7 cellular contexts compared by ENCODE assay signal in the genomic region with DNA sequence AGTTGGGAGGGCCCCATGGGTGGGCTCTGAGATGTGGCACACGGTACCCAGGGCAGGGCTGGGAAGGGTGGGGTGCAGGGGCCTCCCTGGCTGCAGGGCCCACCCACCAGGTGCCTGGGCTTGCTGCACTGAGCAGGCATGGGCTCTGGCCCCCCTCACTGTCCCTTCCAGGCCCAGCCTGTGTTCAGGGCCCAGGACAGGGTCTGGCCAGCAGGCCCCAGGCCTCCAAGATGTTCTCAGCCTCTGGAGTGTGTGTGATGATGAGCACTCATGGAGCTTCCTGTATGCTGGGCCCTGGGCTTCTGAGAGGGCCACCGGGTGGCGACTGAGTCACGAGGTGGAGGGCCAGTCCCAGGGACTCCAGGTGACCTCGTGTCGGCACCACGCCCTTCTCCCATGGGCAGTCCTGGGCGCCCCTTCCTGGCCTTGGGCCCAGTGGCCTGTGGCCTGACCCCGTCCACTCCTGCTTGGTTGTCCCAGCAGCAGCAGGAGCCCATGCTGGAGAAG. TPM values are rescaled to one million over a fixed set of nuclear protein-coding genes. Genes with fewer than 3 reads are reported as not detected.
DNase-seq lines count a peak whose midpoint lies in the region; ATAC-seq and TF ChIP-seq lines count a peak whose summit lies in the region.

No MANE protein-coding gene starts in this region.

- peak; percentile 25 for ATAC-seq in GM19351 (IDR thresholded peaks at IDR 0.05; ENCODE audit: unreplicated experiment)
- ATAC-seq in GM21390 (IDR thresholded peaks at IDR 0.05; ENCODE audit: unreplicated experiment): no peak

- H3K9me3 ChIP-seq in mammary epithelial cell (replicated peaks; ENCODE audit: insufficient read depth, low read length) (no peaks in the 10 kb centered on the region), mucosa of stomach (ENCODE audit: control insufficient read depth, low read length) (no peaks in the 10 kb centered on the region)

- H3K4me3 ChIP-seq in mammary epithelial cell (replicated peaks in 1 of 3; ENCODE audit: insufficient read depth in 1 of 3, low read depth in 2 of 3, low read length in 3 of 3): peak overlapping the region; percentile 53 to 63 (median 60)
- H3K4me3 ChIP-seq in mucosa of stomach (ENCODE audit: low read length): peak overlapping the region; percentile 96

- dilution Hi-C loops in mammary epithelial cell (cut with HindIII; ENCODE audit: low sequenced_read_pairs): no loop called here

- no peaks in the 10 kb centered on the region for H3K27me3 ChIP-seq in mammary epithelial cell (ENCODE audit: insufficient read depth, low read length)
- no peaks in the 10 kb centered on the region for H3K27me3 ChIP-seq in mucosa of stomach (ENCODE audit: control insufficient read depth, insufficient read depth, low read length)

- peak overlapping the region; percentile 86 for H2AFZ ChIP-seq in mammary epithelial cell (ENCODE audit: low read depth, low read length)

- peak; percentile 59 for DNase-seq in LoVo (ENCODE audit: low spot score)
- peak; percentile 29 for DNase-seq in mammary epithelial cell
- DNase-seq in NCI-H146 treated with DMSO at 0.1 percent for 48 hours (lab: John Stamatoyannopoulos, UW; ENCODE audit: unreplicated experiment): no peak
- no peak for DNase-seq in NCI-H2107 (lab: John Stamatoyannopoulos, UW)

- H3K4me2 ChIP-seq in mammary epithelial cell (ENCODE audit: insufficient read depth, low read depth, low read length): peak overlapping the region; percentile 95

- peak overlapping the region; percentile 25 for H3K27ac ChIP-seq in mammary epithelial cell (ENCODE audit: insufficient read depth, low read depth, low read length)

- TF ChIP-seq CTCF in mammary epithelial cell (conservative IDR thresholded peaks at IDR 0.05 in 1 of 2, IDR thresholded peaks at IDR 0.05 in 1 of 2; ENCODE audit: extremely low read depth in 1 of 2, insufficient read depth in 1 of 2, low read depth in 1 of 2, low read length in 2 of 2): peak in 1 of 2 donors; percentile 11

- H3K9ac ChIP-seq in mammary epithelial cell (ENCODE audit: insufficient read depth, low read length) (peak overlapping the region; percentile 78), mucosa of stomach (ENCODE audit: low read length) (peak overlapping the region; percentile 88)

- H4K20me1 ChIP-seq in mammary epithelial cell (ENCODE audit: insufficient read depth, low read length): no peaks in the 10 kb centered on the region

- CTCF ChIA-PET in mammary epithelial cell (lab: Charles Lee; ENCODE audit: low non-redundant PET): no interaction called here

- H3K79me2 ChIP-seq in mammary epithelial cell (ENCODE audit: insufficient read depth, low read length): peaks cover 16% of the 10 kb centered on the region

- in situ Hi-C loops in mammary epithelial cell (cut with MboI; ENCODE audit: low sequenced_read_pairs in 2 of 2): no loop called here

- no TSS peak for BruUV-seq in mammary epithelial cell (replicated peaks; lab: Mats Ljungman, UMichigan)

- H3K4me1 ChIP-seq in mammary epithelial cell (ENCODE audit: insufficient read depth, low read length) (peaks cover 39% of the 10 kb centered on the region), mucosa of stomach (ENCODE audit: control insufficient read depth, insufficient read depth, low read length) (peaks cover 74% of the 10 kb centered on the region)

- 38% methylated on average over 8 of the region's 9 CpGs for WGBS in mammary epithelial cell (ENCODE audit: low coverage, missing lambda C conversion rate)

- intact Hi-C loops in mammary epithelial cell (cut with micrococcal nuclease): no loop called here

- no peaks in the 10 kb centered on the region for H3K36me3 ChIP-seq in mammary epithelial cell (ENCODE audit: insufficient read depth, low read length)
- H3K36me3 ChIP-seq in mucosa of stomach (ENCODE audit: control insufficient read depth, insufficient read depth, low read length): no peaks in the 10 kb centered on the region

RNA-seq across cellular contexts. Expression of a gene that starts 55.9 kb away (rescaled TPM):
- 1 to 10 TPM in 1 of 2 donors, under 1 TPM in 1; 0.17 to 2.8 TPM for total RNA-seq in mammary epithelial cell
- polyA plus RNA-seq in mammary epithelial cell: 0.29 TPM
- not detected for polyA minus RNA-seq in mammary epithelial cell

Comparison
In these comparisons a context has a peak if more than half of its experiments do, and no peak if none do; other contexts are left out.
1. DNase-seq: peak in LoVo (single experiment) and mammary epithelial cell (single experiment); none in NCI-H146 treated with DMSO at 0.1 percent for 48 hours (single experiment) and NCI-H2107 (single experiment).